Comparison of ENCODE assay signal across 23 cellular contexts in genomic region chr17:1264196-1264595, GRCh38. TPM values are rescaled to one million over a fixed set of nuclear protein-coding genes. Genes with fewer than 3 reads are reported as not detected.
"Had no signal": no experiment of that assay in that cellular context is flagged by ENCODE, and none has a peak within 500 bp of the region (broad histone marks: within the 10 kb centered on the region; RNA-seq: fewer than 3 reads in every experiment).

No MANE protein-coding gene starts in this region.

- H3K9me3 Mint-ChIP-seq: activated CD4-positive, alpha-beta T cell treated with anti-CD3 and anti-CD28 coated beads, Interleukin-2, amount 10 ng/mL, durations not matched to agents 24 days and 14 days; activated CD8-positive, alpha-beta T cell treated with anti-CD3 and anti-CD28 coated beads for 36 hours; activated naive CD4-positive, alpha-beta T cell treated with anti-CD3 and anti-CD28 coated beads for 36 hours; activated T-helper 17 cell treated with anti-CD3 and anti-CD28 coated beads, Interleukin-2, amount 50 U/mL, for 72 hours; T-cell had no signal

- H3K4me3 Mint-ChIP-seq: activated CD4-positive, alpha-beta T cell treated with anti-CD3 and anti-CD28 coated beads, Interleukin-2, amount 10 ng/mL, durations not matched to agents 24 days and 14 days; activated CD8-positive, alpha-beta T cell treated with anti-CD3 and anti-CD28 coated beads for 36 hours; activated naive CD4-positive, alpha-beta T cell treated with anti-CD3 and anti-CD28 coated beads for 36 hours; activated T-helper 17 cell treated with anti-CD3 and anti-CD28 coated beads, Interleukin-2, amount 50 U/mL, for 72 hours; T-cell had no signal

- DNase-seq: activated CD4-positive, alpha-beta T cell treated with anti-CD3 and anti-CD28 coated beads, Interleukin-2, amount 10 ng/mL, durations not matched to agents 24 days and 14 days; activated CD8-positive, alpha-beta T cell treated with anti-CD3 and anti-CD28 coated beads for 36 hours; activated naive CD4-positive, alpha-beta T cell treated with anti-CD3 and anti-CD28 coated beads for 36 hours; activated T-cell treated with anti-CD3 and anti-CD28 coated beads, Interleukin-2, amount 50 U/mL, for 1 hour; central memory CD4-positive, alpha-beta T cell; erythroblast; foreskin melanocyte; glutamatergic neuron; hippocampal formation; left colon; midbrain; ovary; stimulated activated CD4-positive, alpha-beta T cell treated with anti-CD3 and anti-CD28 coated beads, Interleukin-12 subunit alpha, Interleukin-12 subunit beta, amount 100 ng/mL, for 4 hours; stimulated activated CD4-positive, alpha-beta T cell treated with anti-CD3 and anti-CD28 coated beads, Interleukin-1b, Interleukin-23, amount 100 ng/mL, for 48 hours; stimulated activated CD8-positive, alpha-beta memory T cell treated with anti-CD3 and anti-CD28 coated beads, Interleukin-4, amount 100 ng/mL, for 48 hours; stimulated activated naive CD8-positive, alpha-beta T cell treated with anti-CD3 and anti-CD28 coated beads, Interleukin-15, Interleukin-2, amounts not matched to agents 100 U/mL and 50 U/mL, for 24 hours; substantia nigra; T-cell; T-helper 9 cell; tibial artery had no signal

- H3K27ac Mint-ChIP-seq: activated CD4-positive, alpha-beta T cell treated with anti-CD3 and anti-CD28 coated beads, Interleukin-2, amount 10 ng/mL, durations not matched to agents 24 days and 14 days; activated CD8-positive, alpha-beta T cell treated with anti-CD3 and anti-CD28 coated beads for 36 hours; activated naive CD4-positive, alpha-beta T cell treated with anti-CD3 and anti-CD28 coated beads for 36 hours; activated T-helper 17 cell treated with anti-CD3 and anti-CD28 coated beads, Interleukin-2, amount 50 U/mL, for 72 hours had no signal

- ATAC-seq: activated CD8-positive, alpha-beta T cell treated with anti-CD3 and anti-CD28 coated beads for 36 hours; activated T-helper 17 cell treated with anti-CD3 and anti-CD28 coated beads, Interleukin-2, amount 50 U/mL, for 72 hours; left colon; stimulated activated naive CD8-positive, alpha-beta T cell treated with anti-CD3 and anti-CD28 coated beads, Interleukin-15, Interleukin-2, amounts not matched to agents 100 U/mL and 50 U/mL, for 24 hours; T-cell had no signal

- H3K36me3 Mint-ChIP-seq: brain, T-cell had no signal

RNA-seq across cellular contexts. Expression of gene BHLHA9, which starts 6.0 kb away (rescaled TPM):
- total RNA-seq: activated CD4-positive, alpha-beta T cell treated with anti-CD3 and anti-CD28 coated beads, Interleukin-2, amount 10 ng/mL, durations not matched to agents 24 days and 14 days; activated CD8-positive, alpha-beta T cell treated with anti-CD3 and anti-CD28 coated beads for 36 hours; activated naive CD4-positive, alpha-beta T cell treated with anti-CD3 and anti-CD28 coated beads for 36 hours; activated T-helper 17 cell treated with anti-CD3 and anti-CD28 coated beads, Interleukin-2, amount 50 U/mL, for 72 hours; left colon; lung; ovary; T-cell had no signal

RNA-seq across cellular contexts. Expression of gene TRARG1, which starts 15.3 kb away (rescaled TPM):
- total RNA-seq: activated CD8-positive, alpha-beta T cell treated with anti-CD3 and anti-CD28 coated beads for 36 hours; activated naive CD4-positive, alpha-beta T cell treated with anti-CD3 and anti-CD28 coated beads for 36 hours; lung; T-cell had no signal
